2 cellular contexts compared by ENCODE assay signal in the genomic region with DNA sequence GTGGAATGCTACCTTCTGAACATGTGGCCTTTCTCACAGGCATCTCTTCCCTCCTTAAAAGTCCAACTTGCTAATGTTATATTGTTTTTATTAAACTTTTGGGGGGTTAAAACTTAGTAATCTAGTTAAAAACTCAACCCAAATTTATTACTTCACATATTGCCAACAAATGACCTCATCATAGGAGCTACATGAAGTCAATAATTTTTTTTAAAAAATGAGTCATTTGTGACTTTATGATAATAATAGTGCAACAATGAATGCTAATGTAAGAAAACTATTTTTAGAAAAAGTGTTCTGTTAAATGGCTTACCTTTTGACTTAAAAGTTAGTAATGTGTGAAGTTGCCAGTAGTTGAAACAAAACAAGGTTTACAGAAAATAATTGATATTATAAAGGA.
TF ChIP-seq lines count a peak whose summit lies in the region.

No MANE protein-coding gene starts in this region.

TF ChIP-seq in IMR-90, 13 proteins besides CTCF, POLR2A, EP300 and RAD21:
- no peak for TF ChIP-seq BHLHE40 (IDR thresholded peaks at IDR 0.05; ENCODE audit: low read depth, low read length)
- no peak for TF ChIP-seq RCOR1 (IDR thresholded peaks at IDR 0.05; ENCODE audit: insufficient replicate concordance, low read length)
- no peak for TF ChIP-seq CEBPB (IDR thresholded peaks at IDR 0.05; ENCODE audit: low read depth, low read length)
- TF ChIP-seq, protein P1, sequence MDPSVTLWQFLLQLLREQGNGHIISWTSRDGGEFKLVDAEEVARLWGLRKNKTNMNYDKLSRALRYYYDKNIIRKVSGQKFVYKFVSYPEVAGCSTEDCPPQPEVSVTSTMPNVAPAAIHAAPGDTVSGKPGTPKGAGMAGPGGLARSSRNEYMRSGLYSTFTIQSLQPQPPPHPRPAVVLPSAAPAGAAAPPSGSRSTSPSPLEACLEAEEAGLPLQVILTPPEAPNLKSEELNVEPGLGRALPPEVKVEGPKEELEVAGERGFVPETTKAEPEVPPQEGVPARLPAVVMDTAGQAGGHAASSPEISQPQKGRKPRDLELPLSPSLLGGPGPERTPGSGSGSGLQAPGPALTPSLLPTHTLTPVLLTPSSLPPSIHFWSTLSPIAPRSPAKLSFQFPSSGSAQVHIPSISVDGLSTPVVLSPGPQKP (IDR thresholded peaks at IDR 0.05; ENCODE audit: borderline replicate concordance, low read depth, low read length), result no peak
- no peak for TF ChIP-seq RFX5 (IDR thresholded peaks at IDR 0.05; ENCODE audit: low read depth, low read length)
- TF ChIP-seq MAZ (IDR thresholded peaks at IDR 0.05; ENCODE audit: borderline replicate concordance, low read depth, low read length), result no peak
- no peak for TF ChIP-seq FOS (IDR thresholded peaks at IDR 0.05; ENCODE audit: low read depth, low read length)
- TF ChIP-seq CHD1 (IDR thresholded peaks at IDR 0.05; ENCODE audit: low read depth, low read length), result no peak
- TF ChIP-seq SMC3 (IDR thresholded peaks at IDR 0.05; ENCODE audit: low read depth, low read length), result no peak

TF ChIP-seq in GM12878, 131 proteins besides CTCF, POLR2A, EP300 and RAD21:
- TF ChIP-seq JUNB (IDR thresholded peaks at IDR 0.05) (peak; percentile 80), ATF7 (IDR thresholded peaks at IDR 0.05; ENCODE audit: low read depth) (peak; percentile 48; the same call in 1 of the 2 replicates), FOS (IDR thresholded peaks at IDR 0.05; ENCODE audit: borderline replicate concordance, extremely low read depth, insufficient read length) (no peak), SP1 (IDR thresholded peaks at IDR 0.05; ENCODE audit: low read depth, low read length) (no peak), CREM (IDR thresholded peaks at IDR 0.05; ENCODE audit: low read depth) (peak; percentile 43; the same call in 1 of the 2 replicates), MEF2A (IDR thresholded peaks at IDR 0.05; ENCODE audit: insufficient read depth, low read depth, low read length) (peak; percentile 73; the same call in 1 of the 2 replicates), NFIC (IDR thresholded peaks at IDR 0.05; ENCODE audit: low read depth, low read length) (peak; percentile 39; the same call in 1 of the 2 replicates)
- TF ChIP-seq, protein P2, sequence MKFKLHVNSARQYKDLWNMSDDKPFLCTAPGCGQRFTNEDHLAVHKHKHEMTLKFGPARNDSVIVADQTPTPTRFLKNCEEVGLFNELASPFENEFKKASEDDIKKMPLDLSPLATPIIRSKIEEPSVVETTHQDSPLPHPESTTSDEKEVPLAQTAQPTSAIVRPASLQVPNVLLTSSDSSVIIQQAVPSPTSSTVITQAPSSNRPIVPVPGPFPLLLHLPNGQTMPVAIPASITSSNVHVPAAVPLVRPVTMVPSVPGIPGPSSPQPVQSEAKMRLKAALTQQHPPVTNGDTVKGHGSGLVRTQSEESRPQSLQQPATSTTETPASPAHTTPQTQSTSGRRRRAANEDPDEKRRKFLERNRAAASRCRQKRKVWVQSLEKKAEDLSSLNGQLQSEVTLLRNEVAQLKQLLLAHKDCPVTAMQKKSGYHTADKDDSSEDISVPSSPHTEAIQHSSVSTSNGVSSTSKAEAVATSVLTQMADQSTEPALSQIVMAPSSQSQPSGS (IDR thresholded peaks at IDR 0.05; ENCODE audit: low read length), result peak; percentile 71
- TF ChIP-seq, protein P3, sequence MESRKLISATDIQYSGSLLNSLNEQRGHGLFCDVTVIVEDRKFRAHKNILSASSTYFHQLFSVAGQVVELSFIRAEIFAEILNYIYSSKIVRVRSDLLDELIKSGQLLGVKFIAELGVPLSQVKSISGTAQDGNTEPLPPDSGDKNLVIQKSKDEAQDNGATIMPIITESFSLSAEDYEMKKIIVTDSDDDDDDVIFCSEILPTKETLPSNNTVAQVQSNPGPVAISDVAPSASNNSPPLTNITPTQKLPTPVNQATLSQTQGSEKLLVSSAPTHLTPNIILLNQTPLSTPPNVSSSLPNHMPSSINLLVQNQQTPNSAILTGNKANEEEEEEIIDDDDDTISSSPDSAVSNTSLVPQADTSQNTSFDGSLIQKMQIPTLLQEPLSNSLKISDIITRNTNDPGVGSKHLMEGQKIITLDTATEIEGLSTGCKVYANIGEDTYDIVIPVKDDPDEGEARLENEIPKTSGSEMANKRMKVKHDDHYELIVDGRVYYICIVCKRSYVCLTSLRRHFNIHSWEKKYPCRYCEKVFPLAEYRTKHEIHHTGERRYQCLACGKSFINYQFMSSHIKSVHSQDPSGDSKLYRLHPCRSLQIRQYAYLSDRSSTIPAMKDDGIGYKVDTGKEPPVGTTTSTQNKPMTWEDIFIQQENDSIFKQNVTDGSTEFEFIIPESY (IDR thresholded peaks at IDR 0.05), result no peak
